Comparison of ENCODE assay signal across 18 cellular contexts in the genomic region with DNA sequence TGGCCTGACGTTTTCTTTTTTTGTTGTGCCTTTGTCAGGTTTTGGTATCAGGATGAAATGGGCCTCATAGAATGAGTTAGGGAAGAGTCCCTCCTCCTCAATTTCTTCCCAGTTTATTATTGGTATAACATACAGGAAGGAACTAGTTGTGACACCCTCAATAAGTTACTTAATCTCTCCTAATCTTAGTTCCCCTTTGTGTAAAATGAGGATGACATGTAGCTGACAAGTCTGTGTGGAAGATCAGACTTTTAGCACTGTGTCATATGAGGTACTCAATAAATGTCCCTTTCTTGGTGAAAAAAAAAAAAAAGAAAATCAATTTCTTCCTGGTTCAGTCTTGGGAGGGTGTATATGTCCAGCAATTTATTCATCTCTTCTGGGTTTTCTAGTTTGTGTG.
"Had no signal": no experiment of that assay in that cellular context is flagged by ENCODE, and none has a peak within 500 bp of the region (broad histone marks: within the 10 kb centered on the region; RNA-seq: fewer than 3 reads in every experiment).

No MANE protein-coding gene starts in this region.

- H3K9me3 ChIP-seq: thoracic aorta had no signal

- DNase-seq: activated CD4-positive, alpha-beta T cell treated with anti-CD3 and anti-CD28 coated beads, Interleukin-2, amount 10 ng/mL, durations not matched to agents 24 days and 14 days; activated CD4-positive, CD25-positive, alpha-beta regulatory T cell; activated CD8-positive, alpha-beta memory T cell treated with anti-CD3 and anti-CD28 coated beads, Interleukin-2, amount 50 U/mL, for 4 hours; activated effector memory CD4-positive, alpha-beta T cell treated with Interleukin-2 at 50 U/mL for 16 hours; activated naive CD4-positive, alpha-beta T cell treated with anti-CD3 and anti-CD28 coated beads, Interleukin-2, amount 50 U/mL, for 16 hours; activated T-cell treated with anti-CD3 and anti-CD28 coated beads, Interleukin-2, amount 50 U/mL, for 48 hours; aorta; brain microvascular endothelial cell; central memory CD4-positive, alpha-beta T cell; effector CD4-positive, alpha-beta T cell; head of caudate nucleus; kidney; mammary epithelial cell; midbrain; retina; stimulated activated naive B cell treated with anti-CD40 and anti-IgM and Interleukin-4, amounts not matched to agents 10 μg/mL and 1 μg/mL and 100 μg/mL, for 72 hours had no signal

- H3K27ac ChIP-seq: brain microvascular endothelial cell, coronary artery, thoracic aorta had no signal

- H3K4me1 Mint-ChIP-seq: stimulated activated naive B cell treated with anti-CD40 and anti-IgM and Interleukin-4, amounts not matched to agents 10 μg/mL and 1 μg/mL and 100 μg/mL, for 72 hours had no signal

- H3K27me3 Mint-ChIP-seq: activated CD4-positive, alpha-beta T cell treated with anti-CD3 and anti-CD28 coated beads, Interleukin-2, amount 10 ng/mL, durations not matched to agents 24 days and 14 days; stimulated activated naive B cell treated with anti-CD40 and anti-IgM and Interleukin-4, amounts not matched to agents 10 μg/mL and 1 μg/mL and 100 μg/mL, for 72 hours had no signal

- H3K36me3 ChIP-seq: brain microvascular endothelial cell, thoracic aorta had no signal

- H3K4me3 Mint-ChIP-seq: activated CD4-positive, alpha-beta T cell treated with anti-CD3 and anti-CD28 coated beads, Interleukin-2, amount 10 ng/mL, durations not matched to agents 24 days and 14 days; stimulated activated naive B cell treated with anti-CD40 and anti-IgM and Interleukin-4, amounts not matched to agents 10 μg/mL and 1 μg/mL and 100 μg/mL, for 72 hours had no signal

- H3K27ac Mint-ChIP-seq: activated CD4-positive, alpha-beta T cell treated with anti-CD3 and anti-CD28 coated beads, Interleukin-2, amount 10 ng/mL, durations not matched to agents 24 days and 14 days; stimulated activated naive B cell treated with anti-CD40 and anti-IgM and Interleukin-4, amounts not matched to agents 10 μg/mL and 1 μg/mL and 100 μg/mL, for 72 hours had no signal

- H3K4me3 ChIP-seq: coronary artery, thoracic aorta had no signal

- H3K27me3 ChIP-seq: brain microvascular endothelial cell had no signal
